Comparison of ENCODE assay signal across 1 cellular context in the genomic region with DNA sequence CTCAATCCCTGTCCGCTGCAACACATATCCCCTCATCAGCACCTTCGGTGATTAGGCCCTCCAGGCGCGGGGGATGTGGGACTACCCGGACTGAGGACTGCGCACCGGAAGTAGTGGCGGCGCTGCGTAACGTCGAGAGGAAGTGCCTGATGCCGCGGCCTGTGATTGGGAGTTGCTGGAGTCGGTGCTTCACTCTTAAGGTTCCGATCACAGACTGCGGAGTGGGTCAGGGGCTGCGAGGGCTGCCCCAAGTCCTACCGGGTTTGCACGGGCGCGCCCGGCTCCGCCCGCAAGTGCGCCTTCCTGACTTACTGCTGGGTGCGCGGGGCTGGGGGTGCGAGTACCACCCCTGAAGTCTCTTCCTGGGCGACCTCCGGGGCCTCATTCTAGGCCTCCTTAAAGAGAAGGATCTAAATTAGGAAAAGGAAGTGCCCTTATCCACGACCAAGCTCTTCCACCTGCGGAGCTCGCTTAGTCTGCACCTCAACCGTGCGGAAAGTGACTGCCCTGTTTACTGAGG.
TF ChIP-seq lines count a peak whose summit lies in the region.

ALKBH3 (plus strand) TSS at position 192 of the 520 bp plus-strand sequence. CDS start 1,822 bp downstream, outside the sequence.

TF ChIP-seq in HepG2, 621 proteins besides CTCF, POLR2A, EP300 and RAD21 (continued from another document and continues in another):
- 0 out of 2 replicates have a peak, but pooled peaks have one; percentile 28 for TF ChIP-seq MXD4 (CRISPR knock-in tag; IDR thresholded peaks at IDR 0.05)
- TF ChIP-seq ZNF24 (IDR thresholded peaks at IDR 0.05): no peak
- TF ChIP-seq, protein P1, sequence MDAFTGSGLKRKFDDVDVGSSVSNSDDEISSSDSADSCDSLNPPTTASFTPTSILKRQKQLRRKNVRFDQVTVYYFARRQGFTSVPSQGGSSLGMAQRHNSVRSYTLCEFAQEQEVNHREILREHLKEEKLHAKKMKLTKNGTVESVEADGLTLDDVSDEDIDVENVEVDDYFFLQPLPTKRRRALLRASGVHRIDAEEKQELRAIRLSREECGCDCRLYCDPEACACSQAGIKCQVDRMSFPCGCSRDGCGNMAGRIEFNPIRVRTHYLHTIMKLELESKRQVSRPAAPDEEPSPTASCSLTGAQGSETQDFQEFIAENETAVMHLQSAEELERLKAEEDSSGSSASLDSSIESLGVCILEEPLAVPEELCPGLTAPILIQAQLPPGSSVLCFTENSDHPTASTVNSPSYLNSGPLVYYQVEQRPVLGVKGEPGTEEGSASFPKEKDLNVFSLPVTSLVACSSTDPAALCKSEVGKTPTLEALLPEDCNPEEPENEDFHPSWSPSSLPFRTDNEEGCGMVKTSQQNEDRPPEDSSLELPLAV (CRISPR knock-in tag; conservative IDR thresholded peaks at IDR 0.05; ENCODE audit: low read depth): no peak
- TF ChIP-seq, protein P2, sequence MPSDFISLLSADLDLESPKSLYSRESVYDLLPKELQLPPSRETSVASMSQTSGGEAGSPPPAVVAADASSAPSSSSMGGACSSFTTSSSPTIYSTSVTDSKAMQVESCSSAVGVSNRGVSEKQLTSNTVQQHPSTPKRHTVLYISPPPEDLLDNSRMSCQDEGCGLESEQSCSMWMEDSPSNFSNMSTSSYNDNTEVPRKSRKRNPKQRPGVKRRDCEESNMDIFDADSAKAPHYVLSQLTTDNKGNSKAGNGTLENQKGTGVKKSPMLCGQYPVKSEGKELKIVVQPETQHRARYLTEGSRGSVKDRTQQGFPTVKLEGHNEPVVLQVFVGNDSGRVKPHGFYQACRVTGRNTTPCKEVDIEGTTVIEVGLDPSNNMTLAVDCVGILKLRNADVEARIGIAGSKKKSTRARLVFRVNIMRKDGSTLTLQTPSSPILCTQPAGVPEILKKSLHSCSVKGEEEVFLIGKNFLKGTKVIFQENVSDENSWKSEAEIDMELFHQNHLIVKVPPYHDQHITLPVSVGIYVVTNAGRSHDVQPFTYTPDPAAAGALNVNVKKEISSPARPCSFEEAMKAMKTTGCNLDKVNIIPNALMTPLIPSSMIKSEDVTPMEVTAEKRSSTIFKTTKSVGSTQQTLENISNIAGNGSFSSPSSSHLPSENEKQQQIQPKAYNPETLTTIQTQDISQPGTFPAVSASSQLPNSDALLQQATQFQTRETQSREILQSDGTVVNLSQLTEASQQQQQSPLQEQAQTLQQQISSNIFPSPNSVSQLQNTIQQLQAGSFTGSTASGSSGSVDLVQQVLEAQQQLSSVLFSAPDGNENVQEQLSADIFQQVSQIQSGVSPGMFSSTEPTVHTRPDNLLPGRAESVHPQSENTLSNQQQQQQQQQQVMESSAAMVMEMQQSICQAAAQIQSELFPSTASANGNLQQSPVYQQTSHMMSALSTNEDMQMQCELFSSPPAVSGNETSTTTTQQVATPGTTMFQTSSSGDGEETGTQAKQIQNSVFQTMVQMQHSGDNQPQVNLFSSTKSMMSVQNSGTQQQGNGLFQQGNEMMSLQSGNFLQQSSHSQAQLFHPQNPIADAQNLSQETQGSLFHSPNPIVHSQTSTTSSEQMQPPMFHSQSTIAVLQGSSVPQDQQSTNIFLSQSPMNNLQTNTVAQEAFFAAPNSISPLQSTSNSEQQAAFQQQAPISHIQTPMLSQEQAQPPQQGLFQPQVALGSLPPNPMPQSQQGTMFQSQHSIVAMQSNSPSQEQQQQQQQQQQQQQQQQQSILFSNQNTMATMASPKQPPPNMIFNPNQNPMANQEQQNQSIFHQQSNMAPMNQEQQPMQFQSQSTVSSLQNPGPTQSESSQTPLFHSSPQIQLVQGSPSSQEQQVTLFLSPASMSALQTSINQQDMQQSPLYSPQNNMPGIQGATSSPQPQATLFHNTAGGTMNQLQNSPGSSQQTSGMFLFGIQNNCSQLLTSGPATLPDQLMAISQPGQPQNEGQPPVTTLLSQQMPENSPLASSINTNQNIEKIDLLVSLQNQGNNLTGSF (CRISPR knock-in tag; IDR thresholded peaks at IDR 0.05): no peak
- peak; percentile 6; the same call in 1 of the 2 replicates for TF ChIP-seq SNAPC2 (CRISPR knock-in tag; IDR thresholded peaks at IDR 0.05)
- no peak for TF ChIP-seq TEAD2 (CRISPR knock-in tag; IDR thresholded peaks at IDR 0.05)
- TF ChIP-seq SPEN (CRISPR knock-in tag; IDR thresholded peaks at IDR 0.05; ENCODE audit: low read depth): peak; percentile 99
- no peak for TF ChIP-seq ZNF264 (CRISPR knock-in tag; IDR thresholded peaks at IDR 0.05)
- peak; percentile 66 for TF ChIP-seq RBM22 (optimal IDR thresholded peaks at IDR 0.05; ENCODE audit: low read length)
- TF ChIP-seq TOE1 (CRISPR knock-in tag; IDR thresholded peaks at IDR 0.05): no peak; the same call in 1 of the 2 replicates
- TF ChIP-seq, protein P3, sequence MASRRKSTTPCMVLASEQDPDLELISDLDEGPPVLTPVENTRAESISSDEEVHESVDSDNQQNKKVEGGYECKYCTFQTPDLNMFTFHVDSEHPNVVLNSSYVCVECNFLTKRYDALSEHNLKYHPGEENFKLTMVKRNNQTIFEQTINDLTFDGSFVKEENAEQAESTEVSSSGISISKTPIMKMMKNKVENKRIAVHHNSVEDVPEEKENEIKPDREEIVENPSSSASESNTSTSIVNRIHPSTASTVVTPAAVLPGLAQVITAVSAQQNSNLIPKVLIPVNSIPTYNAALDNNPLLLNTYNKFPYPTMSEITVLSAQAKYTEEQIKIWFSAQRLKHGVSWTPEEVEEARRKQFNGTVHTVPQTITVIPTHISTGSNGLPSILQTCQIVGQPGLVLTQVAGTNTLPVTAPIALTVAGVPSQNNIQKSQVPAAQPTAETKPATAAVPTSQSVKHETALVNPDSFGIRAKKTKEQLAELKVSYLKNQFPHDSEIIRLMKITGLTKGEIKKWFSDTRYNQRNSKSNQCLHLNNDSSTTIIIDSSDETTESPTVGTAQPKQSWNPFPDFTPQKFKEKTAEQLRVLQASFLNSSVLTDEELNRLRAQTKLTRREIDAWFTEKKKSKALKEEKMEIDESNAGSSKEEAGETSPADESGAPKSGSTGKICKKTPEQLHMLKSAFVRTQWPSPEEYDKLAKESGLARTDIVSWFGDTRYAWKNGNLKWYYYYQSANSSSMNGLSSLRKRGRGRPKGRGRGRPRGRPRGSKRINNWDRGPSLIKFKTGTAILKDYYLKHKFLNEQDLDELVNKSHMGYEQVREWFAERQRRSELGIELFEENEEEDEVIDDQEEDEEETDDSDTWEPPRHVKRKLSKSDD (CRISPR knock-in tag; IDR thresholded peaks at IDR 0.05; ENCODE audit: low read depth): no peak; the same call in 1 of the 2 replicates
- TF ChIP-seq ZFAT (CRISPR knock-in tag; conservative IDR thresholded peaks at IDR 0.05): 0 out of 2 replicates have a peak, but pooled peaks have one; percentile 33
- peak; percentile 81 for TF ChIP-seq TBX2 (CRISPR knock-in tag; IDR thresholded peaks at IDR 0.05; ENCODE audit: borderline replicate concordance)
- TF ChIP-seq, protein P4, sequence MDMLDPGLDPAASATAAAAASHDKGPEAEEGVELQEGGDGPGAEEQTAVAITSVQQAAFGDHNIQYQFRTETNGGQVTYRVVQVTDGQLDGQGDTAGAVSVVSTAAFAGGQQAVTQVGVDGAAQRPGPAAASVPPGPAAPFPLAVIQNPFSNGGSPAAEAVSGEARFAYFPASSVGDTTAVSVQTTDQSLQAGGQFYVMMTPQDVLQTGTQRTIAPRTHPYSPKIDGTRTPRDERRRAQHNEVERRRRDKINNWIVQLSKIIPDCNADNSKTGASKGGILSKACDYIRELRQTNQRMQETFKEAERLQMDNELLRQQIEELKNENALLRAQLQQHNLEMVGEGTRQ (IDR thresholded peaks at IDR 0.05; ENCODE audit: low read depth, low read length): no peak
- TF ChIP-seq, protein P4 (CRISPR knock-in tag; IDR thresholded peaks at IDR 0.05; ENCODE audit: borderline replicate concordance): no peak
- TF ChIP-seq ZNF446 (CRISPR knock-in tag; IDR thresholded peaks at IDR 0.05): no peak
- TF ChIP-seq ZNF883 (CRISPR knock-in tag; IDR thresholded peaks at IDR 0.05; ENCODE audit: not compliant biosample characterization): peak; percentile 77
- peak; percentile 87; the same call in 1 of the 2 replicates for TF ChIP-seq MYNN (CRISPR knock-in tag; IDR thresholded peaks at IDR 0.05; ENCODE audit: low read depth)
- peak; percentile 50; the same call in 1 of the 2 replicates for TF ChIP-seq ZNF143 (CRISPR knock-in tag; IDR thresholded peaks at IDR 0.05)
- TF ChIP-seq ATRX (CRISPR knock-in tag; IDR thresholded peaks at IDR 0.05; ENCODE audit: borderline replicate concordance): no peak
- TF ChIP-seq, protein P5, sequence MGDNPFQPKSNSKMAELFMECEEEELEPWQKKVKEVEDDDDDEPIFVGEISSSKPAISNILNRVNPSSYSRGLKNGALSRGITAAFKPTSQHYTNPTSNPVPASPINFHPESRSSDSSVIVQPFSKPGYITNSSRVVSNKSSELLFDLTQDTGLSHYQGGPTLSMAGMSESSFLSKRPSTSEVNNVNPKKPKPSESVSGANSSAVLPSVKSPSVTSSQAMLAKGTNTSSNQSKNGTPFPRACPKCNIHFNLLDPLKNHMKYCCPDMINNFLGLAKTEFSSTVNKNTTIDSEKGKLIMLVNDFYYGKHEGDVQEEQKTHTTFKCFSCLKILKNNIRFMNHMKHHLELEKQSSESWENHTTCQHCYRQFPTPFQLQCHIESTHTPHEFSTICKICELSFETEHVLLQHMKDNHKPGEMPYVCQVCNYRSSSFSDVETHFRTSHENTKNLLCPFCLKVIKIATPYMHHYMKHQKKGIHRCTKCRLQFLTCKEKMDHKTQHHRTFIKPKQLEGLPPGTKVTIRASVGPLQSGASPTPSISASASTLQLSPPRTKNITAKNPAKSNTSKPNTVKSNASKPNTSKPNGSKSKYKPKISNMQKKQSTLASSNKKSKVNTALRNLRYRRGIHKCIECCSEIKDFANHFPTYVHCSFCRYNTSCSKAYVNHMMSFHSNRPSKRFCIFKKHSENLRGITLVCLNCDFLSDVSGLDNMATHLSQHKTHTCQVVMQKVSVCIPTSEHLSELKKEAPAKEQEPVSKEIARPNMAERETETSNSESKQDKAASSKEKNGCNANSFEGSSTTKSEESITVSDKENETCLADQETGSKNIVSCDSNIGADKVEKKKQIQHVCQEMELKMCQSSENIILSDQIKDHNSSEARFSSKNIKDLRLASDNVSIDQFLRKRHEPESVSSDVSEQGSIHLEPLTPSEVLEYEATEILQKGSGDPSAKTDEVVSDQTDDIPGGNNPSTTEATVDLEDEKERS (CRISPR knock-in tag; IDR thresholded peaks at IDR 0.05): peak; percentile 99
- peak; percentile 84; the same call in 1 of the 2 replicates for TF ChIP-seq PAX8 (CRISPR knock-in tag; IDR thresholded peaks at IDR 0.05; ENCODE audit: borderline replicate concordance)
- peak; percentile 91 for TF ChIP-seq SIN3B (IDR thresholded peaks at IDR 0.05; ENCODE audit: low read length)
- peak; percentile 85 for TF ChIP-seq ZNF687 (CRISPR knock-in tag; IDR thresholded peaks at IDR 0.05)
- no peak for TF ChIP-seq ZFP36L2 (CRISPR knock-in tag; IDR thresholded peaks at IDR 0.05)
- peak; percentile 48; the same call in 1 of the 2 replicates for TF ChIP-seq MED1 (CRISPR knock-in tag; IDR thresholded peaks at IDR 0.05)
- no peak for TF ChIP-seq ZNF672 (CRISPR knock-in tag; IDR thresholded peaks at IDR 0.05)
- peak; percentile 27; the same call in 1 of the 2 replicates for TF ChIP-seq MEIS2 (CRISPR knock-in tag; IDR thresholded peaks at IDR 0.05)
- peak; percentile 20 for TF ChIP-seq HNRNPK (IDR thresholded peaks at IDR 0.05; ENCODE audit: low read depth, low read length, poor library complexity, severe bottlenecking)
- TF ChIP-seq CREM (IDR thresholded peaks at IDR 0.05): peak; percentile 87
- no peak for TF ChIP-seq CREM (CRISPR knock-in tag; IDR thresholded peaks at IDR 0.05)
- TF ChIP-seq FLYWCH1 (CRISPR knock-in tag; IDR thresholded peaks at IDR 0.05): no peak
